ENCODE assay signal across 8 cellular contexts in genomic region chr7:2687881-2688318, GRCh38. TPM values are rescaled to one million over a fixed set of nuclear protein-coding genes. Genes with fewer than 3 reads are reported as not detected.
A peak's percentile ranks its signal among the peaks of the same experiment; 100 is the strongest.
DNase-seq lines count a peak whose midpoint lies in the region; ATAC-seq and TF ChIP-seq lines count a peak whose summit lies in the region.

Gene AMZ1, plus strand, starts transcription at chr7:2688202. Its CDS starts 12,250 bp downstream, at chr7:2700452.

- intact Hi-C loops in heart left ventricle (cut with DNase I), result loop anchor here in 5 of 10 donors (10.0 kb wide), 4 partner anchors 123 to 243 kb away; partner anchors contain the start of gene GRIFIN (in 2 of the 5)
- intact Hi-C loops in cardiac septum (cut with DNase I), result no loop called here
- intact Hi-C loops in uterus (cut with DNase I; ENCODE audit: low total_unique reads), result no loop called here

- TF ChIP-seq CTCF in heart left ventricle (IDR thresholded peaks at IDR 0.05), result no peak
- no peak for TF ChIP-seq CTCF in uterus (IDR thresholded peaks at IDR 0.05)

- no peaks in the 10 kb centered on the region for H3K9me3 ChIP-seq in heart left ventricle
- no peaks in the 10 kb centered on the region for H3K9me3 ChIP-seq in uterus

- peak within 1 kb of the TSS in 10 of 12 donors; percentile 8 to 48 (median 38) for H3K4me3 ChIP-seq in heart left ventricle
- H3K4me3 ChIP-seq in uterus, result peak within 1 kb of the TSS; percentile 9 to 34

- H3K36me3 ChIP-seq in heart left ventricle, result no peaks in the 10 kb centered on the region
- no peaks in the 10 kb centered on the region for H3K36me3 ChIP-seq in uterus

- H3K27ac ChIP-seq in heart left ventricle, result no peak within 1 kb of the TSS
- H3K27ac ChIP-seq in uterus, result no peak within 1 kb of the TSS

- H3K4me1 ChIP-seq in heart left ventricle, result peaks cover 2 to 27% (median 12%) of the 10 kb centered on the region in 12 donors
- H3K4me1 ChIP-seq in uterus, result peaks cover 0 to 11% of the 10 kb centered on the region in 2 donors

- DNase-seq in heart left ventricle (no peak), cardiac septum (ENCODE audit: low spot score) (no peak), astrocyte of the hippocampus (ENCODE audit: low read depth, low spot score) (peak; percentile 34), left kidney (ENCODE audit: low read depth, low spot score) (peak; percentile 54), uterus (no peak), UCSD-AML1 (lab: John Stamatoyannopoulos, UW; ENCODE audit: unreplicated experiment) (no peak), activated gamma-delta T cell (lab: John Stamatoyannopoulos, UW) (no peak)

- ATAC-seq in heart left ventricle (peak in 3 of 4 donors; percentile 21 to 40 (median 38)), HG02938 (IDR thresholded peaks at IDR 0.05; ENCODE audit: unreplicated experiment) (no peak)

- TF ChIP-seq POLR2A in heart left ventricle (IDR thresholded peaks at IDR 0.05), result no peak
- TF ChIP-seq POLR2A in uterus (IDR thresholded peaks at IDR 0.05), result no peak

- peaks cover 12 to 52% (median 26%) of the 10 kb centered on the region in 9 donors for H3K27me3 ChIP-seq in heart left ventricle
- no peaks in the 10 kb centered on the region for H3K27me3 ChIP-seq in uterus

- 4% methylated on average over 31 to 41 of the region's 41 CpGs for WGBS in heart left ventricle, 4 donors

RNA-seq across cellular contexts. Expression of gene AMZ1, which starts in this region (rescaled TPM):
- total RNA-seq in heart left ventricle, result under 1 TPM in 3 of 9 donors, not detected in 6; 0.05 to 0.48 (median 0.10) TPM
- polyA plus RNA-seq in heart left ventricle, result under 1 TPM; 0.01 to 0.04 TPM
- total RNA-seq in cardiac septum, result 0.08 TPM
- total RNA-seq in uterus, result 1 to 10 TPM in 2 of 4 donors, under 1 TPM in 1, not detected in 1; 0.35 to 4.6 (median 4.4) TPM

Comparison
In these comparisons a context has a peak if more than half of its experiments do, and no peak if none do; other contexts are left out.
1. Peak in ATAC-seq and H3K4me3 ChIP-seq in heart left ventricle; RNA of the gene not detected or under 1 TPM.
2. DNase-seq: peak in astrocyte of the hippocampus (single experiment) and left kidney (single experiment); none in heart left ventricle (0 of 5), cardiac septum (single experiment), uterus (0 of 2), UCSD-AML1 (single experiment) and activated gamma-delta T cell (single experiment).